8 cellular contexts compared by ENCODE assay signal in the genomic region with DNA sequence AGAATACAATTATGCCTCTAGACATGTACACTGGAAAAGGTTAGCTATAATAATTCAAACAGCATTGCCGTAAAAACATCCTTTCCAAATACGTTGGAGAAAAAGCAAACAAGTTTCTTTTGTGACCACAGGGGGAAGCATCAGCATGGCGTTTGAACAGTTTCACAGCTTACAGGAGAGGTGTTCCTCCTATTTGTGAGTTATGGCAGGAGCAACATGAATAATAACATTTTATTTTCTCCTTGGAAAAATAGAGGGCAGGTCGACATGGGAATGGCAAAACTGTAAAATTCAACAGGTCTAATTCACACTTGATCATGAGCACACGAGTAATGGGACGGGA. TPM values are rescaled to one million over a fixed set of nuclear protein-coding genes. Genes with fewer than 3 reads are reported as not detected.
DNase-seq lines count a peak whose midpoint lies in the region; ATAC-seq and TF ChIP-seq lines count a peak whose summit lies in the region.

No MANE protein-coding gene starts in this region.

- no peaks in the 10 kb centered on the region for H4K20me1 ChIP-seq in neural cell (ENCODE audit: insufficient read depth)

- peak; percentile 61 for TF ChIP-seq RAD21 in neural cell (conservative IDR thresholded peaks at IDR 0.05)

- 24 to 26% methylated on average over 6 of the region's 6 CpGs for WGBS in esophagus squamous epithelium, 2 donors

- peaks cover 0 to 9% (median 0%) of the 10 kb centered on the region in 3 donors for H3K4me1 ChIP-seq in esophagus squamous epithelium

- TF ChIP-seq POLR2A in esophagus squamous epithelium (IDR thresholded peaks at IDR 0.05), result no peak

- DNase-seq in NCI-H2196 (lab: John Stamatoyannopoulos, UW; ENCODE audit: unreplicated experiment) (peak; percentile 0), NCI-H2196 treated with DMSO at 0.1 percent for 48 hours (lab: John Stamatoyannopoulos, UW; ENCODE audit: unreplicated experiment) (no peak), NCI-H345 treated with DMSO at 0.1 percent for 48 hours (lab: John Stamatoyannopoulos, UW; ENCODE audit: unreplicated experiment) (peak; percentile 67), cardiac fibroblast (ENCODE audit: low read depth in 2 of 2) (peak; percentile 76 to 79), esophagus squamous epithelium (lab: John Stamatoyannopoulos, UW) (no peak), cerebellum (ENCODE audit: low spot score) (no peak)

- TF ChIP-seq CTCF in cardiac fibroblast (IDR thresholded peaks at IDR 0.05; ENCODE audit: low read depth, low read length), result peak; percentile 58
- TF ChIP-seq CTCF in neural cell (IDR thresholded peaks at IDR 0.05; ENCODE audit: poor library complexity, severe bottlenecking), result peak; percentile 53
- TF ChIP-seq CTCF in esophagus squamous epithelium (IDR thresholded peaks at IDR 0.05), result peak in 2 of 6 experiments; percentile 27 to 49

- H3K9me3 ChIP-seq in neural cell (ENCODE audit: low read length) (no peaks in the 10 kb centered on the region), esophagus squamous epithelium (no peaks in the 10 kb centered on the region)

- no peak for TF ChIP-seq EP300 in neural cell (conservative IDR thresholded peaks at IDR 0.05; ENCODE audit: poor library complexity, severe bottlenecking)

- intact Hi-C loops in esophagus squamous epithelium (cut with DNase I), result no loop called here

- H3K36me3 ChIP-seq in neural cell (ENCODE audit: insufficient read depth, low read length) (no peaks in the 10 kb centered on the region), esophagus squamous epithelium (no peaks in the 10 kb centered on the region)

- no peaks in the 10 kb centered on the region for H3K27me3 ChIP-seq in neural cell (ENCODE audit: insufficient read depth, low read depth, low read length)
- no peaks in the 10 kb centered on the region for H3K27me3 ChIP-seq in esophagus squamous epithelium

- H3K27ac ChIP-seq in neural cell (ENCODE audit: low read length), result no peak overlapping the region
- no peak overlapping the region for H3K27ac ChIP-seq in esophagus squamous epithelium

- H3K79me2 ChIP-seq in neural cell (replicated peaks; ENCODE audit: insufficient read depth, low read length), result no peaks in the 10 kb centered on the region

- no peak for ATAC-seq in GM21825 (IDR thresholded peaks at IDR 0.05; ENCODE audit: unreplicated experiment)

- no peak overlapping the region for H2AFZ ChIP-seq in neural cell (ENCODE audit: low read depth, low read length)

- H3K9me2 ChIP-seq in neural cell (ENCODE audit: insufficient read depth, low read length), result no peaks in the 10 kb centered on the region

- H3F3A ChIP-seq in neural cell (ENCODE audit: insufficient read depth, low read length, poor library complexity, severe bottlenecking), result no peaks in the 10 kb centered on the region

- H3K4me2 ChIP-seq in neural cell (ENCODE audit: low read length), result no peak overlapping the region

- H3K4me3 ChIP-seq in cardiac fibroblast (replicated peaks in 1 of 2; ENCODE audit: low read depth in 2 of 2, low read length in 2 of 2), result no peak overlapping the region
- no peak overlapping the region for H3K4me3 ChIP-seq in neural cell (ENCODE audit: low read length)
- H3K4me3 ChIP-seq in esophagus squamous epithelium, result no peak overlapping the region

- H3K9ac ChIP-seq in neural cell (ENCODE audit: low read length), result no peak overlapping the region

TF ChIP-seq in neural cell, 6 proteins besides CTCF, POLR2A, EP300 and RAD21:
- no peak for TF ChIP-seq POLR2AphosphoS5 (IDR thresholded peaks at IDR 0.05)
- no peak for TF ChIP-seq EZH2 (IDR thresholded peaks at IDR 0.05; ENCODE audit: borderline replicate concordance, insufficient read depth, low read length, poor library complexity, severe bottlenecking)
- TF ChIP-seq MXI1 (conservative IDR thresholded peaks at IDR 0.05; ENCODE audit: poor library complexity, severe bottlenecking), result no peak
- no peak for TF ChIP-seq SMC3 (conservative IDR thresholded peaks at IDR 0.05; ENCODE audit: poor library complexity)
- TF ChIP-seq, protein P1, sequence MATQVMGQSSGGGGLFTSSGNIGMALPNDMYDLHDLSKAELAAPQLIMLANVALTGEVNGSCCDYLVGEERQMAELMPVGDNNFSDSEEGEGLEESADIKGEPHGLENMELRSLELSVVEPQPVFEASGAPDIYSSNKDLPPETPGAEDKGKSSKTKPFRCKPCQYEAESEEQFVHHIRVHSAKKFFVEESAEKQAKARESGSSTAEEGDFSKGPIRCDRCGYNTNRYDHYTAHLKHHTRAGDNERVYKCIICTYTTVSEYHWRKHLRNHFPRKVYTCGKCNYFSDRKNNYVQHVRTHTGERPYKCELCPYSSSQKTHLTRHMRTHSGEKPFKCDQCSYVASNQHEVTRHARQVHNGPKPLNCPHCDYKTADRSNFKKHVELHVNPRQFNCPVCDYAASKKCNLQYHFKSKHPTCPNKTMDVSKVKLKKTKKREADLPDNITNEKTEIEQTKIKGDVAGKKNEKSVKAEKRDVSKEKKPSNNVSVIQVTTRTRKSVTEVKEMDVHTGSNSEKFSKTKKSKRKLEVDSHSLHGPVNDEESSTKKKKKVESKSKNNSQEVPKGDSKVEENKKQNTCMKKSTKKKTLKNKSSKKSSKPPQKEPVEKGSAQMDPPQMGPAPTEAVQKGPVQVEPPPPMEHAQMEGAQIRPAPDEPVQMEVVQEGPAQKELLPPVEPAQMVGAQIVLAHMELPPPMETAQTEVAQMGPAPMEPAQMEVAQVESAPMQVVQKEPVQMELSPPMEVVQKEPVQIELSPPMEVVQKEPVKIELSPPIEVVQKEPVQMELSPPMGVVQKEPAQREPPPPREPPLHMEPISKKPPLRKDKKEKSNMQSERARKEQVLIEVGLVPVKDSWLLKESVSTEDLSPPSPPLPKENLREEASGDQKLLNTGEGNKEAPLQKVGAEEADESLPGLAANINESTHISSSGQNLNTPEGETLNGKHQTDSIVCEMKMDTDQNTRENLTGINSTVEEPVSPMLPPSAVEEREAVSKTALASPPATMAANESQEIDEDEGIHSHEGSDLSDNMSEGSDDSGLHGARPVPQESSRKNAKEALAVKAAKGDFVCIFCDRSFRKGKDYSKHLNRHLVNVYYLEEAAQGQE (IDR thresholded peaks at IDR 0.05; ENCODE audit: borderline replicate concordance), result no peak
- no peak for TF ChIP-seq TAF1 (IDR thresholded peaks at IDR 0.05; ENCODE audit: low read depth)

RNA-seq across cellular contexts. Expression of a gene that starts 39.7 kb away (rescaled TPM):
- not detected in 2 replicates for polyA plus RNA-seq in neural cell
- not detected in 2 replicates for polyA minus RNA-seq in neural cell
- total RNA-seq in esophagus squamous epithelium (not detected), cerebellum (0.27 TPM)

Comparison
In these comparisons a context has a peak if more than half of its experiments do, and no peak if none do; other contexts are left out.
1. DNase-seq: peak in NCI-H2196 (single experiment), NCI-H345 treated with DMSO at 0.1 percent for 48 hours (single experiment) and cardiac fibroblast (2 of 2); none in NCI-H2196 treated with DMSO at 0.1 percent for 48 hours (single experiment), esophagus squamous epithelium (single experiment) and cerebellum (single experiment).